16 cellular contexts compared by ENCODE assay signal in genomic region chr1:230191839-230192238, GRCh38.
DNase-seq lines count a peak whose midpoint lies in the region; ATAC-seq, FAIRE-seq and TF ChIP-seq lines count a peak whose summit lies in the region.
"Had no signal": no experiment of that assay in that cellular context is flagged by ENCODE, and none has a peak within 500 bp of the region (broad histone marks: within the 10 kb centered on the region; RNA-seq: fewer than 3 reads in every experiment).

No MANE protein-coding gene starts in this region.

- peaks cover 54% of the 10 kb centered on the region for H3K4me1 Mint-ChIP-seq in chondrocyte (ENCODE audit: low read depth)

- FAIRE-seq in HTR-8/SVneo (lab: Jason Lieb, UNC), result no peak
- FAIRE-seq: GM18507 had no signal

- H3K9ac ChIP-seq in mucosa of rectum (ENCODE audit: low read depth in 1 of 2, low read length in 2 of 2), result no peak overlapping the region

- H3K27me3 Mint-ChIP-seq in chondrocyte (ENCODE audit: low read depth), result no peaks in the 10 kb centered on the region

- TF ChIP-seq CTCF in chondrocyte (IDR thresholded peaks at IDR 0.05), result no peak
- no peak for TF ChIP-seq CTCF in testis (IDR thresholded peaks at IDR 0.05)

- 90 to 93% methylated on average over 4 of the region's 4 CpGs for WGBS in testis, 2 donors

- H3K4me3 ChIP-seq in mucosa of rectum (ENCODE audit: low read length in 2 of 2) (no peak overlapping the region), testis (no peak overlapping the region)

- H3K36me3 Mint-ChIP-seq in chondrocyte (ENCODE audit: low read depth), result peaks cover 7% of the 10 kb centered on the region

- H3K27ac Mint-ChIP-seq in chondrocyte (ENCODE audit: unreplicated experiment), result peak overlapping the region; percentile 0
- H3K27ac Mint-ChIP-seq: activated naive CD4-positive, alpha-beta T cell treated with anti-CD3 and anti-CD28 coated beads, Interleukin-2, amount 50 U/mL, for 72 hours had no signal

- H3K27me3 ChIP-seq in mucosa of rectum (ENCODE audit: control insufficient read depth in 2 of 2, insufficient read depth in 2 of 2, low read length in 2 of 2) (no peaks in the 10 kb centered on the region), testis (no peaks in the 10 kb centered on the region)

- peaks cover 0 to 7% of the 10 kb centered on the region in 2 donors for H3K4me1 ChIP-seq in mucosa of rectum (ENCODE audit: control insufficient read depth in 2 of 2, insufficient read depth in 2 of 2, low read length in 2 of 2)
- peaks cover 25% of the 10 kb centered on the region for H3K4me1 ChIP-seq in testis

- no peaks in the 10 kb centered on the region for H3K36me3 ChIP-seq in mucosa of rectum (ENCODE audit: control insufficient read depth in 2 of 2, insufficient read depth in 2 of 2, low read length in 2 of 2)
- H3K36me3 ChIP-seq in testis (ENCODE audit: low read depth, missing control alignments), result no peaks in the 10 kb centered on the region

- peak; percentile 35 for DNase-seq in DMS53 (lab: John Stamatoyannopoulos, UW)
- no peak for DNase-seq in DMS53 treated with DMSO at 0.1 percent for 48 hours (lab: John Stamatoyannopoulos, UW; ENCODE audit: unreplicated experiment)
- no peak for DNase-seq in chondrocyte (ENCODE audit: low spot score)
- no peak for DNase-seq in testis
- no peak for DNase-seq in activated CD4-positive, alpha-beta T cell treated with anti-CD3 and anti-CD28 coated beads for 4 hours
- no peak for DNase-seq in HTR-8/SVneo (ENCODE audit: insufficient read length, low spot score)
- DNase-seq: activated CD4-positive, alpha-beta T cell treated with anti-CD3 and anti-CD28 coated beads, Interleukin-2, amount 50 U/mL, for 1 hour; activated T-cell treated with anti-CD3 and anti-CD28 coated beads, Interleukin-2, amount 50 U/mL, for 1 hour; DMS153; NCI-H1048; stimulated activated naive CD8-positive, alpha-beta T cell treated with anti-CD3 and anti-CD28 coated beads, Interleukin-15, Interleukin-2, amounts not matched to agents 100 U/mL and 50 U/mL, for 24 hours had no signal

- H3K9me3 Mint-ChIP-seq in chondrocyte (ENCODE audit: low read depth), result no peaks in the 10 kb centered on the region
- H3K9me3 Mint-ChIP-seq: activated naive CD4-positive, alpha-beta T cell treated with anti-CD3 and anti-CD28 coated beads, Interleukin-2, amount 50 U/mL, for 72 hours had no signal

- no peak overlapping the region for H3K4me3 Mint-ChIP-seq in chondrocyte (ENCODE audit: unreplicated experiment)

- ATAC-seq in GM21619 (IDR thresholded peaks at IDR 0.05; ENCODE audit: unreplicated experiment), result no peak
- ATAC-seq: activated naive CD4-positive, alpha-beta T cell treated with anti-CD3 and anti-CD28 coated beads, Interleukin-2, amount 50 U/mL, for 72 hours; stimulated activated naive CD8-positive, alpha-beta T cell treated with anti-CD3 and anti-CD28 coated beads, Interleukin-15, Interleukin-2, amounts not matched to agents 100 U/mL and 50 U/mL, for 24 hours had no signal

- TF ChIP-seq POLR2A in testis (IDR thresholded peaks at IDR 0.05), result no peak

- intact Hi-C loops in testis (cut with DNase I; ENCODE audit: low total_unique reads), result no loop called here

- H3K27ac ChIP-seq in mucosa of rectum (ENCODE audit: low read depth in 2 of 2, low read length in 2 of 2) (peak overlapping the region; percentile 27 to 72), testis (peak overlapping the region; percentile 40 to 84)
- H3K27ac ChIP-seq: 22Rv1 had no signal

- H3K9me3 ChIP-seq in mucosa of rectum (ENCODE audit: control insufficient read depth in 2 of 2, low read length in 2 of 2) (no peaks in the 10 kb centered on the region), testis (no peaks in the 10 kb centered on the region)
